Comparison of ENCODE assay signal across 18 cellular contexts in genomic region chr4:74042681-74043080, GRCh38. TPM values are rescaled to one million over a fixed set of nuclear protein-coding genes. Genes with fewer than 3 reads are reported as not detected.
A peak's percentile ranks its signal among the peaks of the same experiment; 100 is the strongest.
DNase-seq lines count a peak whose midpoint lies in the region; ATAC-seq and TF ChIP-seq lines count a peak whose summit lies in the region.
"Had no signal": no experiment of that assay in that cellular context is flagged by ENCODE, and none has a peak within 500 bp of the region (broad histone marks: within the 10 kb centered on the region; RNA-seq: fewer than 3 reads in every experiment).

No MANE protein-coding gene starts in this region.

- H3K4me3 ChIP-seq in epithelial cell of esophagus (ENCODE audit: low read length) (no peak overlapping the region), stomach (no peak overlapping the region)
- H3K4me3 ChIP-seq: lung had no signal

- peak; percentile 30 for DNase-seq in NCI-H2171 treated with DMSO at 0.1 percent for 48 hours (lab: John Stamatoyannopoulos, UW)
- DNase-seq in NCI-H2171 (lab: John Stamatoyannopoulos, UW): no peak
- peak; percentile 9 for DNase-seq in NCI-H82 (lab: John Stamatoyannopoulos, UW)
- no peak for DNase-seq in epithelial cell of esophagus (ENCODE audit: low read depth)
- DNase-seq in stomach: peak; percentile 34
- no peak for DNase-seq in AG08395 (ENCODE audit: low spot score)
- DNase-seq in DMS79 treated with DMSO at 0.1 percent for 48 hours (lab: John Stamatoyannopoulos, UW): no peak
- DNase-seq: activated effector memory CD4-positive, alpha-beta T cell treated with anti-CD3 and anti-CD28 coated beads, Interleukin-2, amount 50 U/mL, for 16 hours; amygdala; cerebellar nuclear complex; NCI-H1694; Right ventricle myocardium superior; stimulated activated CD4-positive, alpha-beta T cell treated with anti-CD3 and anti-CD28 coated beads, Interleukin-15, amount 100 ng/mL, for 24 hours had no signal

- TF ChIP-seq CTCF in epithelial cell of esophagus (IDR thresholded peaks at IDR 0.05; ENCODE audit: insufficient read depth, low read depth, low read length, missing control alignments): peak; percentile 32
- TF ChIP-seq CTCF in stomach (IDR thresholded peaks at IDR 0.05): no peak

- 41 to 60% (median 51%) methylated on average over 2 of the region's 2 CpGs for whole genome bisulfite sequencing in stomach, 5 donors

- H3K27me3 ChIP-seq in stomach: no peaks in the 10 kb centered on the region

- intact Hi-C loops in stomach (cut with DNase I; ENCODE audit: low total_unique reads): no loop called here

- ATAC-seq in GM18520 (IDR thresholded peaks at IDR 0.05; ENCODE audit: unreplicated experiment): no peak

- no peak for TF ChIP-seq POLR2A in stomach (IDR thresholded peaks at IDR 0.05)

- H3K36me3 ChIP-seq in stomach: no peaks in the 10 kb centered on the region

- H3K27ac ChIP-seq in stomach: no peak overlapping the region

- H3K9me3 ChIP-seq in stomach: peaks cover 0 to 8% (median 6%) of the 10 kb centered on the region in 4 donors

- no peak for TF ChIP-seq EP300 in stomach (IDR thresholded peaks at IDR 0.05)

- H3K4me1 ChIP-seq in stomach: peaks cover 0 to 28% (median 9%) of the 10 kb centered on the region in 4 donors

RNA-seq across cellular contexts. Expression of gene CXCL3, which starts 4.2 kb away (rescaled TPM):
- total RNA-seq in stomach: 10 to 100 TPM in 2 of 5 donors, 1 to 10 TPM in 2, not detected in 1; 3.5 to 94.6 (median 25.2) TPM
- 10 to 100 TPM in 2 of 3 donors, 1 to 10 TPM in 1; 2.7 to 39.7 (median 18.5) TPM for polyA plus RNA-seq in stomach
- total RNA-seq: urinary bladder had no signal

RNA-seq across cellular contexts. Expression of gene CXCL5, which starts 44.2 kb away (rescaled TPM):
- total RNA-seq in stomach: 10 to 100 TPM in 2 of 5 donors, 1 to 10 TPM in 2, not detected in 1; 1.3 to 40.1 (median 13.4) TPM
- polyA plus RNA-seq in stomach: 10 to 100 TPM in 1 of 3 donors, 1 to 10 TPM in 1, not detected in 1; 4.9 to 21.2 TPM
- total RNA-seq: frontal cortex had no signal

RNA-seq across cellular contexts. Expression of gene PPBP, which starts 54.7 kb away (rescaled TPM):
- 1 to 10 TPM in 1 of 5 donors, not detected in 4; 6.6 TPM for total RNA-seq in stomach
- polyA plus RNA-seq in stomach: 1 to 10 TPM in 1 of 3 donors, not detected in 2; 2.4 TPM
- total RNA-seq: renal cortical epithelial cell had no signal

RNA-seq across cellular contexts. Expression of gene CXCL2, which starts 56.3 kb away (rescaled TPM):
- total RNA-seq in stomach: 100 to 1,000 TPM in 3 of 5 donors, 1 to 10 TPM in 1, not detected in 1; 5.1 to 388 (median 191) TPM
- 100 to 1,000 TPM in 1 of 3 donors, 10 to 100 TPM in 1, 1 to 10 TPM in 1; 8.7 to 117 (median 46.4) TPM for polyA plus RNA-seq in stomach

Comparison
In these comparisons a context has a peak if more than half of its experiments do, and no peak if none do; other contexts are left out.
1. DNase-seq: peak in NCI-H2171 treated with DMSO at 0.1 percent for 48 hours (single experiment), NCI-H82 (single experiment) and stomach (single experiment); none in NCI-H2171 (single experiment), epithelial cell of esophagus (single experiment), AG08395 (single experiment) and DMS79 treated with DMSO at 0.1 percent for 48 hours (single experiment).